ENCODE assay signal across 27 cellular contexts in the genomic region with DNA sequence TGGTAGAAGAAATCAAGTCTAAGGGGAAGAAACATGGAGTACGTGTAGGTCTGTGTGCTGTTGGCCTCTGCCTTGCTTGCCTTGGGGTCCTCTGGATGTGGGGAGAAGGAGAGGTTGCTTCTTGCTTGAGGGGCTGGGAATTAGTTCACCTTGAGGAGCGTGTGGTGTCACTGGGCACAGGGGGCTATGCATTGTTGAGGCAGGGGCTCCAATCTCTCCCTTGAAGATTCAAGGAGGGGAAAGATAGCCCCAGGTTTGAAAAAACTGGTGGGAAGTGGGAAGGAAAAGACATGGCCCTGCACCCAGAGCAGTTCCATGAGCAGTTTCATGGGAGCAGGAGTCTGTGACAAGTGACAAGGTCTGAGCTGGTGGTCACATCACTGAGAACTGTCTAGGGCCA.
A peak's percentile ranks its signal among the peaks of the same experiment; 100 is the strongest.
DNase-seq lines count a peak whose midpoint lies in the region; ATAC-seq, FAIRE-seq and TF ChIP-seq lines count a peak whose summit lies in the region.
"Had no signal": no experiment of that assay in that cellular context is flagged by ENCODE, and none has a peak within 500 bp of the region (broad histone marks: within the 10 kb centered on the region; RNA-seq: fewer than 3 reads in every experiment).

No MANE protein-coding gene starts in this region.

- no peaks in the 10 kb centered on the region for H3K36me3 Mint-ChIP-seq in activated CD8-positive, alpha-beta memory T cell treated with anti-CD3 and anti-CD28 coated beads, Interleukin-2, amount 10 ng/mL, durations not matched to agents 7 days and 5 days
- H3K36me3 Mint-ChIP-seq: CD14-positive monocyte; CD8-positive, alpha-beta memory T cell had no signal

- H3K79me1 ChIP-seq in H1 (ENCODE audit: low read depth, low read length) (no peaks in the 10 kb centered on the region), neuronal stem cell (ENCODE audit: low read depth, low read length) (no peaks in the 10 kb centered on the region)

- POLR2A ChIA-PET in H1 (lab: Charles Lee; ENCODE audit: partially characterized antibody) = no interaction called here

- H3K27ac ChIP-seq in H1 (ENCODE audit: low read depth, low read length) (no peak overlapping the region), neuronal stem cell (replicated peaks; ENCODE audit: low read length) (no peak overlapping the region), vagina (no peak overlapping the region), spleen (no peak overlapping the region)
- H3K27ac ChIP-seq: A549; BLaER1 treated with 17β-estradiol and CSF1 and Interleukin-3, amounts not matched to agents 10 nM and 100 nM had no signal

- no peak for ATAC-seq in activated CD8-positive, alpha-beta memory T cell treated with anti-CD3 and anti-CD28 coated beads, Interleukin-2, amount 10 ng/mL, durations not matched to agents 7 days and 5 days
- ATAC-seq: A549, GM12878, GM23338 had no signal

- H3K27me3 Mint-ChIP-seq in activated CD8-positive, alpha-beta memory T cell treated with anti-CD3 and anti-CD28 coated beads, Interleukin-2, amount 10 ng/mL, durations not matched to agents 7 days and 5 days = peaks cover 38% of the 10 kb centered on the region

- no peak for FAIRE-seq in H1 (lab: Jason Lieb, UNC)
- FAIRE-seq: A549, D721Med, GM12878, GM19239, H54 had no signal

- H2AK5ac ChIP-seq in H1 (ENCODE audit: low read depth, low read length) = no peak overlapping the region
- H2AK5ac ChIP-seq in neuronal stem cell (ENCODE audit: low read depth, low read length) = no peak overlapping the region

- H3K4me1 Mint-ChIP-seq in activated CD8-positive, alpha-beta memory T cell treated with anti-CD3 and anti-CD28 coated beads, Interleukin-2, amount 10 ng/mL, durations not matched to agents 7 days and 5 days = peaks cover 21% of the 10 kb centered on the region

- no peaks in the 10 kb centered on the region for H3K79me2 ChIP-seq in H1 (ENCODE audit: control insufficient read depth in 1 of 2, insufficient read depth in 2 of 2, low read length in 2 of 2)

- TF ChIP-seq RAD21 in H1 (IDR thresholded peaks at IDR 0.05 in 1 of 2, conservative IDR thresholded peaks at IDR 0.05 in 1 of 2; ENCODE audit: low read depth in 2 of 2, low read length in 2 of 2) = no peak

- H3K27me3 ChIP-seq in H1 (replicated peaks in 1 of 4; ENCODE audit: control insufficient read depth in 3 of 4, extremely low read depth in 1 of 4, insufficient read depth in 3 of 4, low read length in 3 of 4) (no peaks in the 10 kb centered on the region), neuronal stem cell (ENCODE audit: control insufficient read depth in 3 of 3, insufficient read depth in 3 of 3, low read depth in 1 of 3, low read length in 3 of 3) (peaks cover 0 to 32% (median 6%) of the 10 kb centered on the region in 3 experiments), vagina (no peaks in the 10 kb centered on the region), spleen (replicated peaks in 1 of 7) (peaks cover 0 to 26% (median 15%) of the 10 kb centered on the region in 7 donors)
- H3K27me3 ChIP-seq: BE2C; BLaER1 treated with 17β-estradiol and CSF1 and Interleukin-3, amounts not matched to agents 10 nM and 100 nM had no signal

- no peaks in the 10 kb centered on the region for H3K9me3 Mint-ChIP-seq in activated CD8-positive, alpha-beta memory T cell treated with anti-CD3 and anti-CD28 coated beads, Interleukin-2, amount 10 ng/mL, durations not matched to agents 7 days and 5 days (ENCODE audit: low read depth)
- H3K9me3 Mint-ChIP-seq: CD4-positive, alpha-beta T cell; CD8-positive, alpha-beta memory T cell; GM23338; HFFc6 had no signal

- H3K36me3 ChIP-seq in H1 (ENCODE audit: control insufficient read depth in 2 of 4, insufficient read depth in 4 of 4, low read length in 3 of 4) = no peaks in the 10 kb centered on the region
- H3K36me3 ChIP-seq in neuronal stem cell (replicated peaks in 1 of 2; ENCODE audit: control insufficient read depth in 2 of 2, insufficient read depth in 2 of 2, low read length in 2 of 2) = no peaks in the 10 kb centered on the region
- H3K36me3 ChIP-seq in vagina = no peaks in the 10 kb centered on the region
- no peaks in the 10 kb centered on the region for H3K36me3 ChIP-seq in spleen
- H3K36me3 ChIP-seq: BE2C; BLaER1 treated with 17β-estradiol and CSF1 and Interleukin-3, amounts not matched to agents 10 nM and 100 nM; HAP-1 had no signal

- H3K4me2 ChIP-seq in H1 (ENCODE audit: insufficient read depth in 1 of 2, low read depth in 2 of 2, low read length in 2 of 2) (no peak overlapping the region), neuronal stem cell (ENCODE audit: insufficient read depth, low read length, poor library complexity, severe bottlenecking) (no peak overlapping the region)
- H3K4me2 ChIP-seq: A549; BLaER1 treated with 17β-estradiol and CSF1 and Interleukin-3, amounts not matched to agents 10 nM and 100 nM; GM23338 had no signal

- intact Hi-C loops in vagina (cut with DNase I) (no loop called here), spleen (cut with DNase I; ENCODE audit: low total_unique reads) (no loop called here)

- H3K23ac ChIP-seq in H1 (ENCODE audit: insufficient read length) = no peak overlapping the region
- peak overlapping the region; percentile 27 for H3K23ac ChIP-seq in neuronal stem cell (ENCODE audit: low read depth, low read length, poor library complexity)

- TF ChIP-seq CTCF in H1 (IDR thresholded peaks at IDR 0.05; ENCODE audit: control extremely low read depth in 1 of 3, insufficient read depth in 1 of 3, low read depth in 1 of 3, low read length in 3 of 3) (no peak), vagina (IDR thresholded peaks at IDR 0.05) (no peak), spleen (IDR thresholded peaks at IDR 0.05 in 8 of 11, conservative IDR thresholded peaks at IDR 0.05 in 3 of 11) (no peak)

- no peaks in the 10 kb centered on the region for H4K20me1 ChIP-seq in H1 (replicated peaks in 1 of 2; ENCODE audit: control insufficient read depth in 1 of 2, insufficient read depth in 2 of 2, low read length in 2 of 2)
- H4K20me1 ChIP-seq: BLaER1 treated with 17β-estradiol and CSF1 and Interleukin-3, amounts not matched to agents 10 nM and 100 nM had no signal

- H3K4me1 ChIP-seq in H1 (replicated peaks in 1 of 4; ENCODE audit: control insufficient read depth in 3 of 4, insufficient read depth in 4 of 4, low read length in 3 of 4) (peaks cover 0 to 2% (median 1%) of the 10 kb centered on the region in 4 experiments; a peak in 1 of 7 replicates), neuronal stem cell (ENCODE audit: control insufficient read depth in 2 of 2, insufficient read depth in 1 of 2, low read depth in 1 of 2, low read length in 2 of 2) (peaks cover 0 to 4% of the 10 kb centered on the region in 2 donors), vagina (peaks cover 6% of the 10 kb centered on the region), spleen (peaks cover 0 to 13% (median 8%) of the 10 kb centered on the region in 6 donors)
- H3K4me1 ChIP-seq: A549; BE2C; BLaER1 treated with 17β-estradiol and CSF1 and Interleukin-3, amounts not matched to agents 10 nM and 100 nM had no signal

- H3K56ac ChIP-seq in H1 (replicated peaks; ENCODE audit: insufficient read length, low read depth, low read length) = no peak overlapping the region

- WGBS in H1 (ENCODE audit: extremely low coverage in 1 of 2, insufficient coverage in 1 of 2, insufficient read length in 1 of 2, insufficient replicate concordance in 2 of 2, low coverage in 1 of 2, low lambda C conversion rate in 2 of 2, missing lambda C conversion rate in 1 of 2), 2 experiments = 76% methylated on average over 2 of the region's 2 CpGs; no CpG with 5 or more reads in 1 of the 2 experiments
- WGBS in neuronal stem cell (ENCODE audit: extremely low coverage in 2 of 2, insufficient read length in 2 of 2, insufficient replicate concordance in 1 of 2), 2 donors = no CpG with 5 or more reads among the region's 2 CpGs
- 68 to 87% (median 77%) methylated on average over 2 of the region's 2 CpGs for WGBS in spleen, 5 donors

- 0 out of 2 replicates have a peak overlapping the region, but pooled peaks have one; percentile 22 for H2AFZ ChIP-seq in H1 (ENCODE audit: low read length)
- no peak overlapping the region for H2AFZ ChIP-seq in neuronal stem cell (ENCODE audit: low read length)

- H4K5ac ChIP-seq in H1 (ENCODE audit: insufficient read length, low read depth, low read length) = no peak overlapping the region

- H3K4ac ChIP-seq in H1 (replicated peaks; ENCODE audit: insufficient read length, low read depth, low read length) (no peak overlapping the region), neuronal stem cell (ENCODE audit: low read length) (no peak overlapping the region)

- H3K4me3 ChIP-seq in H1 (ENCODE audit: extremely low read depth in 1 of 4, insufficient read depth in 2 of 4, low read depth in 3 of 4, low read length in 4 of 4) (no peak overlapping the region), neuronal stem cell (ENCODE audit: low read length in 2 of 2) (no peak overlapping the region), vagina (no peak overlapping the region), spleen (no peak overlapping the region)
- H3K4me3 ChIP-seq: A549; BLaER1 treated with 17β-estradiol and CSF1 and Interleukin-3, amounts not matched to agents 10 nM and 100 nM; GM12878; GM23338; HAP-1 had no signal

- no peaks in the 10 kb centered on the region for H3K23me2 ChIP-seq in H1 (ENCODE audit: low read depth, low read length)

- H2BK20ac ChIP-seq in H1 (ENCODE audit: low read length) = no peak overlapping the region

- no peak overlapping the region for H4K91ac ChIP-seq in H1 (replicated peaks; ENCODE audit: insufficient read length, low read length)
- H4K91ac ChIP-seq in neuronal stem cell (ENCODE audit: low read depth, low read length, poor library complexity) = no peak overlapping the region

- H3K9me3 ChIP-seq in H1 (ENCODE audit: insufficient read depth in 2 of 2, low read depth in 1 of 2, low read length in 1 of 2) (no peaks in the 10 kb centered on the region; a peak in 1 of 4 replicates), neuronal stem cell (replicated peaks in 1 of 2; ENCODE audit: control insufficient read depth in 2 of 2, insufficient read depth in 1 of 2, low read depth in 1 of 2, low read length in 2 of 2) (peaks cover 2% of the 10 kb centered on the region in 2 donors), vagina (no peaks in the 10 kb centered on the region), spleen (no peaks in the 10 kb centered on the region)
- H3K9me3 ChIP-seq: A549; BE2C; BLaER1 treated with 17β-estradiol and CSF1 and Interleukin-3, amounts not matched to agents 10 nM and 100 nM; HAP-1 had no signal

- no peak overlapping the region for H3K9ac ChIP-seq in H1 (replicated peaks in 1 of 4; ENCODE audit: extremely low read depth in 1 of 4, low read depth in 3 of 4, low read length in 3 of 4)
- H3K9ac ChIP-seq in neuronal stem cell (ENCODE audit: low read depth, low read length, poor library complexity) = no peak overlapping the region
- H3K9ac ChIP-seq: BLaER1 treated with 17β-estradiol and CSF1 and Interleukin-3, amounts not matched to agents 10 nM and 100 nM had no signal

- no peak overlapping the region for H3K14ac ChIP-seq in H1 (ENCODE audit: insufficient read length)
- no peak overlapping the region for H3K14ac ChIP-seq in neuronal stem cell (ENCODE audit: low read length)

- no peak overlapping the region for H3K27ac Mint-ChIP-seq in activated CD8-positive, alpha-beta memory T cell treated with anti-CD3 and anti-CD28 coated beads, Interleukin-2, amount 10 ng/mL, durations not matched to agents 7 days and 5 days
- H3K27ac Mint-ChIP-seq: CD4-positive, alpha-beta T cell; CD8-positive, alpha-beta memory T cell; GM23338; HFFc6 had no signal

- CTCF ChIA-PET in activated CD8-positive, alpha-beta memory T cell treated with anti-CD3 and anti-CD28 coated beads, Interleukin-2, amount 10 ng/mL, durations not matched to agents 7 days and 5 days (lab: Charles Lee) = no interaction called here
- CTCF ChIA-PET in H1 (lab: Charles Lee; ENCODE audit: partially characterized antibody) = interaction anchor here (1.2 to 2.0 kb wide), 2 partner anchors 12 to 38 kb away, joined by 5 read pairs; no protein-coding TSS in a partner anchor

- H3K4me3 Mint-ChIP-seq in activated CD8-positive, alpha-beta memory T cell treated with anti-CD3 and anti-CD28 coated beads, Interleukin-2, amount 10 ng/mL, durations not matched to agents 7 days and 5 days = no peak overlapping the region
- H3K4me3 Mint-ChIP-seq: CD14-positive monocyte; CD4-positive, alpha-beta T cell; CD8-positive, alpha-beta memory T cell; GM23338; HFFc6 had no signal

- no peak overlapping the region; the same call in 1 of the 2 replicates for H4K8ac ChIP-seq in H1 (ENCODE audit: extremely low read depth, insufficient read depth, low read length)
- no peak overlapping the region for H4K8ac ChIP-seq in neuronal stem cell (ENCODE audit: low read depth, low read length)

- no peak for TF ChIP-seq EP300 in H1 (IDR thresholded peaks at IDR 0.05; ENCODE audit: borderline replicate concordance in 1 of 2, low read depth in 2 of 2, low read length in 2 of 2)

- no peak overlapping the region for H2BK12ac ChIP-seq in H1 (ENCODE audit: low read depth, low read length)
- H2BK12ac ChIP-seq in neuronal stem cell (ENCODE audit: low read length) = no peak overlapping the region

- no peak overlapping the region for H2BK120ac ChIP-seq in H1 (replicated peaks; ENCODE audit: low read depth, low read length)
- H2BK120ac ChIP-seq in neuronal stem cell (ENCODE audit: low read depth, low read length) = no peak overlapping the region

- H3K18ac ChIP-seq in H1 (ENCODE audit: extremely low read depth, low read length) (no peak overlapping the region), neuronal stem cell (ENCODE audit: low read length) (no peak overlapping the region)

- TF ChIP-seq POLR2A in H1 (IDR thresholded peaks at IDR 0.05; ENCODE audit: control extremely low read depth in 1 of 2, low read depth in 2 of 2, low read length in 2 of 2) (no peak), vagina (IDR thresholded peaks at IDR 0.05) (no peak), spleen (IDR thresholded peaks at IDR 0.05) (no peak)

- no peak overlapping the region for H2BK5ac ChIP-seq in H1 (ENCODE audit: low read depth, low read length)
- H2BK5ac ChIP-seq in neuronal stem cell (ENCODE audit: low read length) = no peak overlapping the region

- DNase-seq in activated CD8-positive, alpha-beta memory T cell treated with anti-CD3 and anti-CD28 coated beads, Interleukin-2, amount 10 ng/mL, durations not matched to agents 7 days and 5 days = peak; percentile 23
- no peak for DNase-seq in activated CD8-positive, alpha-beta memory T cell treated with anti-CD3 and anti-CD28 coated beads, Interleukin-2, amount 50 U/mL, for 4 hours
- DNase-seq in H1 (ENCODE audit: low read depth in 1 of 2, low spot score in 2 of 2) (no peak), neuronal stem cell (ENCODE audit: low spot score) (no peak), vagina (ENCODE audit: extremely low spot score in 2 of 2) (peak; percentile 69 to 74), spleen (no peak), mesenteric fat pad (ENCODE audit: low spot score) (no peak)
- DNase-seq: 8988T; ACHN; AML-193; BE2C; CD4-positive, alpha-beta T cell; CD8-positive, alpha-beta memory T cell; DMS 273 treated with DMSO at 0.1 percent for 48 hours; DMS79; EL; GDM1; HFFc6 had no signal

- H2BK15ac ChIP-seq in H1 (ENCODE audit: low read length) (no peak overlapping the region), neuronal stem cell (ENCODE audit: low read length) (no peak overlapping the region)

Comparison
In these comparisons a context has a peak if more than half of its experiments do, and no peak if none do; other contexts are left out.
1. DNase-seq: peak in activated CD8-positive, alpha-beta memory T cell treated with anti-CD3 and anti-CD28 coated beads, Interleukin-2, amount 10 ng/mL, durations not matched to agents 7 days and 5 days (single experiment) and vagina (2 of 2); none in activated CD8-positive, alpha-beta memory T cell treated with anti-CD3 and anti-CD28 coated beads, Interleukin-2, amount 50 U/mL, for 4 hours (single experiment), H1 (0 of 2), neuronal stem cell (single experiment), spleen (single experiment) and mesenteric fat pad (single experiment).